20 cellular contexts compared by ENCODE assay signal in genomic region chr10:95850791-95851190, GRCh38. TPM values are rescaled to one million over a fixed set of nuclear protein-coding genes. Genes with fewer than 3 reads are reported as not detected.
"Had no signal": no experiment of that assay in that cellular context is flagged by ENCODE, and none has a peak within 500 bp of the region (broad histone marks: within the 10 kb centered on the region; RNA-seq: fewer than 3 reads in every experiment).

No MANE protein-coding gene starts in this region.

- H3K36me3 ChIP-seq: neural progenitor cell, WERI-Rb-1 had no signal

- H3K9ac ChIP-seq: neural progenitor cell had no signal

- H3K9me3 ChIP-seq: testis had no signal

- H3K4me1 ChIP-seq: heart right ventricle, neural progenitor cell, testis had no signal

- DNase-seq: activated CD4-positive, alpha-beta T cell treated with anti-CD3 and anti-CD28 coated beads, Interleukin-2, amount 50 U/mL, for 1 hour; activated CD4-positive, CD25-positive, alpha-beta regulatory T cell treated with anti-CD3 and anti-CD28 coated beads, Interleukin-2, amount 50 U/mL, for 72 hours; activated CD8-positive, alpha-beta T cell treated with anti-CD3 and anti-CD28 coated beads, Interleukin-2, amount 10 ng/mL, durations not matched to agents 7 days and 5 days; activated gamma-delta T cell; aorta; caudate nucleus; effector memory CD4-positive, alpha-beta T cell; heart right ventricle; islet precursor cell; left colon; naive thymus-derived CD8-positive, alpha-beta T cell; stimulated activated CD4-positive, alpha-beta T cell treated with anti-CD3 and anti-CD28 coated beads, Interleukin-2, amount 100 ng/mL, for 48 hours; stimulated activated CD8-positive, alpha-beta memory T cell treated with anti-CD3 and anti-CD28 coated beads, Interleukin-4, amount 100 ng/mL, for 48 hours; stimulated activated naive B cell treated with anti-CD40 and anti-IgM and Interleukin-4, amounts not matched to agents 10 μg/mL and 1 μg/mL and 100 μg/mL, for 72 hours; T-cell; testis; WERI-Rb-1 had no signal

- ATAC-seq: activated CD8-positive, alpha-beta T cell treated with anti-CD3 and anti-CD28 coated beads, Interleukin-2, amount 10 ng/mL, durations not matched to agents 7 days and 5 days; esophagus mucosa; heart right ventricle; left colon; naive thymus-derived CD8-positive, alpha-beta T cell; sciatic nerve; stimulated activated naive B cell treated with anti-CD40 and anti-IgM and Interleukin-4, amounts not matched to agents 10 μg/mL and 1 μg/mL and 100 μg/mL, for 72 hours; T-cell had no signal

- H2AFZ ChIP-seq: neural progenitor cell had no signal

- H3K4me3 ChIP-seq: heart right ventricle, neural progenitor cell, testis had no signal

- H3K4me2 ChIP-seq: neural progenitor cell had no signal

- H3K27ac ChIP-seq: heart right ventricle, neural progenitor cell, testis, WERI-Rb-1 had no signal

- H3K27me3 ChIP-seq: heart right ventricle, neural progenitor cell, testis had no signal

RNA-seq across cellular contexts. Expression of gene CC2D2B, which starts 57.0 kb away (rescaled TPM):
- total RNA-seq: naive thymus-derived CD8-positive, alpha-beta T cell had no signal
